In genomic region chr7:91343420-91343819, GRCh38 we compare ENCODE assay signal across 28 cellular contexts.
"Had no signal": no experiment of that assay in that cellular context is flagged by ENCODE, and none has a peak within 500 bp of the region (broad histone marks: within the 10 kb centered on the region; RNA-seq: fewer than 3 reads in every experiment).

No MANE protein-coding gene starts in this region.

- H3K9me3 ChIP-seq: transverse colon had no signal

- H3K27me3 ChIP-seq: transverse colon had no signal

- H3K36me3 ChIP-seq: transverse colon had no signal

- H3K9me3 Mint-ChIP-seq: activated CD4-positive, alpha-beta memory T cell treated with anti-CD3 and anti-CD28 coated beads, Interleukin-2, amount 10 ng/mL, durations not matched to agents 7 days and 5 days; activated CD4-positive, alpha-beta T cell treated with anti-CD3 and anti-CD28 coated beads, Interleukin-2, amount 10 ng/mL, durations not matched to agents 7 days and 5 days; activated naive CD4-positive, alpha-beta T cell treated with anti-CD3 and anti-CD28 coated beads, Interleukin-2, amount 50 U/mL, for 24 hours; activated naive CD8-positive, alpha-beta T cell treated with anti-CD3 and anti-CD28 coated beads, Interleukin-2, amount 50 U/mL, for 24 hours; activated T-cell treated with anti-CD3 and anti-CD28 coated beads, Interleukin-2, amount 50 U/mL, for 24 hours; activated T-helper 2 cell treated with anti-CD3 and anti-CD28 coated beads, Interferon-gamma antibody, Interleukin-2, Interleukin-4, amounts not matched to agents 10 μg/mL and 5 μg/mL and 100 μg/mL, durations not matched to agents 14 hours and 24 hours and 36 hours; endodermal cell; neural crest cell; T-helper 1 cell treated with Interleukin-12 subunit alpha and Interleukin-12 subunit beta and Interleukin-4 antibody, amounts not matched to agents 30 μg/mL and 1 μg/mL, for 36 hours had no signal

- DNase-seq: activated CD4-positive, alpha-beta memory T cell treated with anti-CD3 and anti-CD28 coated beads, Interleukin-2, amount 10 ng/mL, durations not matched to agents 7 days and 5 days; activated CD4-positive, alpha-beta T cell treated with anti-CD3 and anti-CD28 coated beads for 1 hour; activated CD4-positive, alpha-beta T cell treated with anti-CD3 and anti-CD28 coated beads, Interleukin-2, amount 10 ng/mL, durations not matched to agents 7 days and 5 days; activated CD8-positive, alpha-beta memory T cell treated with anti-CD3 and anti-CD28 coated beads, Interleukin-2, amount 50 U/mL, for 48 hours; activated naive CD8-positive, alpha-beta T cell treated with anti-CD3 and anti-CD28 coated beads, Interleukin-2, amount 50 U/mL, for 24 hours; activated T-cell treated with anti-CD3 and anti-CD28 coated beads, Interleukin-2, amount 50 U/mL, for 24 hours; amygdala; caudate nucleus; cortex of kidney; endodermal cell; foreskin fibroblast; head of caudate nucleus; hypothalamus; midbrain; naive thymus-derived CD4-positive, alpha-beta T cell; nucleus accumbens; small intestine; stimulated activated CD4-positive, alpha-beta T cell treated with anti-CD3 and anti-CD28 coated beads, Interleukin-4, amount 100 ng/mL, for 4 hours; stimulated activated CD8-positive, alpha-beta memory T cell treated with anti-CD3 and anti-CD28 coated beads, Interleukin-4, amount 100 ng/mL, for 48 hours; stimulated activated naive CD4-positive, alpha-beta T cell treated with Interleukin-2 at 50 U/mL for 16 hours; T-helper 9 cell; transverse colon had no signal

- H3K4me1 Mint-ChIP-seq: activated CD4-positive, alpha-beta memory T cell treated with anti-CD3 and anti-CD28 coated beads, Interleukin-2, amount 10 ng/mL, durations not matched to agents 7 days and 5 days; activated CD4-positive, alpha-beta T cell treated with anti-CD3 and anti-CD28 coated beads, Interleukin-2, amount 10 ng/mL, durations not matched to agents 7 days and 5 days; activated naive CD4-positive, alpha-beta T cell treated with anti-CD3 and anti-CD28 coated beads, Interleukin-2, amount 50 U/mL, for 24 hours; activated naive CD8-positive, alpha-beta T cell treated with anti-CD3 and anti-CD28 coated beads, Interleukin-2, amount 50 U/mL, for 24 hours had no signal

- H3K27ac ChIP-seq: parathyroid adenoma, transverse colon had no signal

- ATAC-seq: activated naive CD8-positive, alpha-beta T cell treated with anti-CD3 and anti-CD28 coated beads, Interleukin-2, amount 50 U/mL, for 24 hours; esophagus mucosa; naive thymus-derived CD4-positive, alpha-beta T cell had no signal

- H3K4me3 Mint-ChIP-seq: activated CD4-positive, alpha-beta memory T cell treated with anti-CD3 and anti-CD28 coated beads, Interleukin-2, amount 10 ng/mL, durations not matched to agents 7 days and 5 days; activated CD4-positive, alpha-beta T cell treated with anti-CD3 and anti-CD28 coated beads, Interleukin-2, amount 10 ng/mL, durations not matched to agents 7 days and 5 days; activated naive CD4-positive, alpha-beta T cell treated with anti-CD3 and anti-CD28 coated beads, Interleukin-2, amount 50 U/mL, for 24 hours; activated naive CD8-positive, alpha-beta T cell treated with anti-CD3 and anti-CD28 coated beads, Interleukin-2, amount 50 U/mL, for 24 hours; activated T-cell treated with anti-CD3 and anti-CD28 coated beads, Interleukin-2, amount 50 U/mL, for 24 hours; endodermal cell; naive thymus-derived CD4-positive, alpha-beta T cell; neural crest cell; T-helper 1 cell treated with Interleukin-12 subunit alpha and Interleukin-12 subunit beta and Interleukin-4 antibody, amounts not matched to agents 30 μg/mL and 1 μg/mL, for 36 hours had no signal

- H3K27me3 Mint-ChIP-seq: activated CD4-positive, alpha-beta memory T cell treated with anti-CD3 and anti-CD28 coated beads, Interleukin-2, amount 10 ng/mL, durations not matched to agents 7 days and 5 days; activated CD4-positive, alpha-beta T cell treated with anti-CD3 and anti-CD28 coated beads, Interleukin-2, amount 10 ng/mL, durations not matched to agents 7 days and 5 days; activated naive CD4-positive, alpha-beta T cell treated with anti-CD3 and anti-CD28 coated beads, Interleukin-2, amount 50 U/mL, for 24 hours; activated naive CD8-positive, alpha-beta T cell treated with anti-CD3 and anti-CD28 coated beads, Interleukin-2, amount 50 U/mL, for 24 hours had no signal

- H3K27ac Mint-ChIP-seq: activated CD4-positive, alpha-beta memory T cell treated with anti-CD3 and anti-CD28 coated beads, Interleukin-2, amount 10 ng/mL, durations not matched to agents 7 days and 5 days; activated CD4-positive, alpha-beta T cell treated with anti-CD3 and anti-CD28 coated beads, Interleukin-2, amount 10 ng/mL, durations not matched to agents 7 days and 5 days; activated naive CD4-positive, alpha-beta T cell treated with anti-CD3 and anti-CD28 coated beads, Interleukin-2, amount 50 U/mL, for 24 hours; activated naive CD8-positive, alpha-beta T cell treated with anti-CD3 and anti-CD28 coated beads, Interleukin-2, amount 50 U/mL, for 24 hours; activated T-cell treated with anti-CD3 and anti-CD28 coated beads, Interleukin-2, amount 50 U/mL, for 24 hours; activated T-helper 2 cell treated with anti-CD3 and anti-CD28 coated beads, Interferon-gamma antibody, Interleukin-2, Interleukin-4, amounts not matched to agents 10 μg/mL and 5 μg/mL and 100 μg/mL, durations not matched to agents 14 hours and 24 hours and 36 hours; endodermal cell; naive thymus-derived CD4-positive, alpha-beta T cell; T-helper 1 cell treated with Interleukin-12 subunit alpha and Interleukin-12 subunit beta and Interleukin-4 antibody, amounts not matched to agents 30 μg/mL and 1 μg/mL, for 36 hours had no signal

- H3K4me3 ChIP-seq: transverse colon had no signal

- H3K36me3 Mint-ChIP-seq: activated naive CD4-positive, alpha-beta T cell treated with anti-CD3 and anti-CD28 coated beads, Interleukin-2, amount 50 U/mL, for 24 hours; naive thymus-derived CD4-positive, alpha-beta T cell had no signal

- H3K4me1 ChIP-seq: parathyroid adenoma, transverse colon had no signal
